Comparison of ENCODE assay signal across 18 cellular contexts in the genomic region with DNA sequence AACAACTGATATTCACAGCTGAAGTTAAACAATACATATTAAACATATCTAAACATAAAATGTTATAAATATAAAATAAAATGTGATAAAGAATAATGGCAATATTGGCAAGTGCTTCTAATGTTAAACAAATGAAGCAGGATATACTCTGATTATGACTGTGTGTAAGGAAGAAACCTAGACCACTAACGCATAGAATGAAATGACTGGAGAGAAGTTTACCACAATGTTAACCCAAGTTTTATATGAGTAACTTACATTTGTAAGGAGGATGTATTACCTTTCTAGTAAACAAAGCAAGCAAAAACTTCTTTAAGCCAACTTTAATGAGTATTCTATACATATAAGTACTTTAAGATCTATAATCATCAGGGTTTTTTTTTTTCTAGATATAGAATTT.
"Had no signal": no experiment of that assay in that cellular context is flagged by ENCODE, and none has a peak within 500 bp of the region (broad histone marks: within the 10 kb centered on the region; RNA-seq: fewer than 3 reads in every experiment).

No MANE protein-coding gene starts in this region.

- H3K27me3 Mint-ChIP-seq: naive thymus-derived CD4-positive, alpha-beta T cell had no signal

- H3K4me3 ChIP-seq: gastrocnemius medialis, heart right ventricle, sigmoid colon, skin epidermis, tibial artery, upper lobe of left lung, uterus had no signal

- DNase-seq: effector memory CD4-positive, alpha-beta T cell; gastrocnemius medialis; heart right ventricle; islet precursor cell; mammary epithelial cell; naive thymus-derived CD4-positive, alpha-beta T cell; posterior cingulate gyrus; sigmoid colon; stimulated activated CD4-positive, alpha-beta T cell treated with anti-CD3 and anti-CD28 coated beads, Interleukin-2, amount 100 ng/mL, for 24 hours; stimulated activated CD4-positive, alpha-beta T cell treated with anti-CD3 and anti-CD28 coated beads, Interleukin-4, amount 100 ng/mL, for 4 hours; stimulated activated naive CD4-positive, alpha-beta T cell treated with Interleukin-2 at 50 U/mL for 16 hours; tibial artery; upper lobe of left lung; uterus had no signal

- H3K4me3 Mint-ChIP-seq: naive thymus-derived CD4-positive, alpha-beta T cell; neural crest cell had no signal

- H3K4me1 ChIP-seq: gastrocnemius medialis, sigmoid colon, tibial artery, upper lobe of left lung, uterus had no signal

- H3K27ac ChIP-seq: gastrocnemius medialis, heart right ventricle, sigmoid colon, skin epidermis, tibial artery, upper lobe of left lung, uterus had no signal

- ATAC-seq: esophagus mucosa; gastrocnemius medialis; heart right ventricle; left lobe of liver; naive thymus-derived CD4-positive, alpha-beta T cell had no signal

- H3K27ac Mint-ChIP-seq: naive thymus-derived CD4-positive, alpha-beta T cell had no signal

- H3K36me3 ChIP-seq: uterus had no signal

- H3K27me3 ChIP-seq: gastrocnemius medialis, heart right ventricle, sigmoid colon, tibial artery, upper lobe of left lung, uterus had no signal

- H3K9me3 ChIP-seq: gastrocnemius medialis, sigmoid colon, tibial artery, upper lobe of left lung, uterus had no signal
